Comparison of ENCODE assay signal across 39 cellular contexts in genomic region chr10:103254113-103254512, GRCh38. TPM values are rescaled to one million over a fixed set of nuclear protein-coding genes. Genes with fewer than 3 reads are reported as not detected.
"Had no signal": no experiment of that assay in that cellular context is flagged by ENCODE, and none has a peak within 500 bp of the region (broad histone marks: within the 10 kb centered on the region; RNA-seq: fewer than 3 reads in every experiment).

No MANE protein-coding gene starts in this region.

- H3K27me3 Mint-ChIP-seq: activated CD4-positive, alpha-beta T cell treated with anti-CD3 and anti-CD28 coated beads, Interleukin-2, amount 10 ng/mL, durations not matched to agents 7 days and 5 days; activated naive CD8-positive, alpha-beta T cell had no signal

- DNase-seq: activated CD4-positive, alpha-beta memory T cell treated with anti-CD3 and anti-CD28 coated beads, Interleukin-2, amount 10 ng/mL, durations not matched to agents 7 days and 5 days; activated CD4-positive, alpha-beta T cell treated with anti-CD3 and anti-CD28 coated beads for 1 hour; activated CD4-positive, alpha-beta T cell treated with anti-CD3 and anti-CD28 coated beads for 36 hours; activated CD4-positive, alpha-beta T cell treated with anti-CD3 and anti-CD28 coated beads for 48 hours; activated CD4-positive, alpha-beta T cell treated with anti-CD3 and anti-CD28 coated beads, Interleukin-2, amount 10 ng/mL, durations not matched to agents 7 days and 5 days; activated CD4-positive, alpha-beta T cell treated with anti-CD3 and anti-CD28 coated beads, Interleukin-2, amount 50 U/mL, for 48 hours; activated CD4-positive, CD25-positive, alpha-beta regulatory T cell; activated CD8-positive, alpha-beta memory T cell treated with anti-CD3 and anti-CD28 coated beads for 24 hours; activated CD8-positive, alpha-beta memory T cell treated with anti-CD3 and anti-CD28 coated beads, Interleukin-2, amount 10 ng/mL, durations not matched to agents 7 days and 5 days; activated CD8-positive, alpha-beta memory T cell treated with anti-CD3 and anti-CD28 coated beads, Interleukin-2, amount 50 U/mL, for 48 hours; activated CD8-positive, alpha-beta T cell treated with anti-CD3 and anti-CD28 coated beads, Interleukin-2, amount 10 ng/mL, durations not matched to agents 7 days and 5 days; activated effector memory CD4-positive, alpha-beta T cell treated with Interleukin-2 at 50 U/mL for 16 hours; activated gamma-delta T cell; activated naive CD4-positive, alpha-beta T cell treated with anti-CD3 and anti-CD28 coated beads, Interleukin-2, amount 10 ng/mL, durations not matched to agents 7 days and 5 days; activated naive CD4-positive, alpha-beta T cell treated with Interleukin-2 at 50 U/mL for 16 hours; activated naive CD8-positive, alpha-beta T cell treated with anti-CD3 and anti-CD28 coated beads, Interleukin-2, amount 10 ng/mL, durations not matched to agents 7 days and 5 days; activated naive CD8-positive, alpha-beta T cell treated with anti-CD3 and anti-CD28 coated beads, Interleukin-2, amount 50 U/mL, for 24 hours; activated T-cell treated with anti-CD3 and anti-CD28 coated beads, Interleukin-2, amount 50 U/mL, for 24 hours; activated T-cell treated with anti-CD3 and anti-CD28 coated beads, Interleukin-2, amount 50 U/mL, for 48 hours; amygdala; anterior cingulate cortex; T-helper 2 cell; T-helper 9 cell; WERI-Rb-1 had no signal

- H3K9me3 ChIP-seq: ascending aorta had no signal

- H3K27ac Mint-ChIP-seq: activated CD4-positive, alpha-beta memory T cell treated with anti-CD3 and anti-CD28 coated beads, Interleukin-2, amount 10 ng/mL, durations not matched to agents 7 days and 5 days; activated CD4-positive, alpha-beta T cell treated with anti-CD3 and anti-CD28 coated beads for 36 hours; activated CD4-positive, alpha-beta T cell treated with anti-CD3 and anti-CD28 coated beads, Interleukin-2, amount 10 ng/mL, durations not matched to agents 7 days and 5 days; activated CD8-positive, alpha-beta memory T cell treated with anti-CD3 and anti-CD28 coated beads, Interleukin-2, amount 10 ng/mL, durations not matched to agents 7 days and 5 days; activated CD8-positive, alpha-beta T cell treated with anti-CD3 and anti-CD28 coated beads, Interleukin-2, amount 10 ng/mL, durations not matched to agents 7 days and 5 days; activated naive CD4-positive, alpha-beta T cell treated with anti-CD3 and anti-CD28 coated beads, Interleukin-2, amount 10 ng/mL, durations not matched to agents 7 days and 5 days; activated naive CD4-positive, alpha-beta T cell treated with anti-CD3 and anti-CD28 coated beads, Interleukin-2, amount 50 U/mL, for 24 hours; activated naive CD8-positive, alpha-beta T cell; activated naive CD8-positive, alpha-beta T cell treated with anti-CD3 and anti-CD28 coated beads, Interleukin-2, amount 10 ng/mL, durations not matched to agents 7 days and 5 days; activated naive CD8-positive, alpha-beta T cell treated with anti-CD3 and anti-CD28 coated beads, Interleukin-2, amount 50 U/mL, for 24 hours; activated T-cell treated with anti-CD3 and anti-CD28 coated beads, Interleukin-2, amount 50 U/mL, for 24 hours; activated T-helper 2 cell treated with anti-CD3 and anti-CD28 coated beads, Interferon-gamma antibody, Interleukin-2, Interleukin-4, amounts not matched to agents 10 μg/mL and 5 μg/mL and 100 μg/mL, durations not matched to agents 14 hours and 24 hours and 36 hours; brain; T-helper 1 cell treated with Interleukin-12 subunit alpha and Interleukin-12 subunit beta and Interleukin-4 antibody, amounts not matched to agents 30 μg/mL and 1 μg/mL, for 36 hours; T-helper 2 cell treated with Interferon-gamma antibody and Interleukin-4, amounts not matched to agents 5 μg/mL and 100 μg/mL, for 36 hours; WTC11 had no signal

- H3K36me3 ChIP-seq: ascending aorta, cardiac muscle cell, WERI-Rb-1 had no signal

- H3K27ac ChIP-seq: ascending aorta, cardiac muscle cell, WERI-Rb-1 had no signal

- H3K4me1 ChIP-seq: ascending aorta had no signal

- H3K36me3 Mint-ChIP-seq: activated naive CD8-positive, alpha-beta T cell; brain had no signal

- H3K4me1 Mint-ChIP-seq: brain, WTC11 had no signal

- FAIRE-seq: bronchial epithelial cell, colon, TTC549 had no signal

- H3K4me3 Mint-ChIP-seq: activated CD4-positive, alpha-beta memory T cell treated with anti-CD3 and anti-CD28 coated beads, Interleukin-2, amount 10 ng/mL, durations not matched to agents 7 days and 5 days; activated CD4-positive, alpha-beta T cell treated with anti-CD3 and anti-CD28 coated beads for 36 hours; activated CD4-positive, alpha-beta T cell treated with anti-CD3 and anti-CD28 coated beads, Interleukin-2, amount 10 ng/mL, durations not matched to agents 7 days and 5 days; activated CD8-positive, alpha-beta memory T cell treated with anti-CD3 and anti-CD28 coated beads, Interleukin-2, amount 10 ng/mL, durations not matched to agents 7 days and 5 days; activated CD8-positive, alpha-beta T cell treated with anti-CD3 and anti-CD28 coated beads, Interleukin-2, amount 10 ng/mL, durations not matched to agents 7 days and 5 days; activated naive CD4-positive, alpha-beta T cell treated with anti-CD3 and anti-CD28 coated beads, Interleukin-2, amount 10 ng/mL, durations not matched to agents 7 days and 5 days; activated naive CD4-positive, alpha-beta T cell treated with anti-CD3 and anti-CD28 coated beads, Interleukin-2, amount 50 U/mL, for 24 hours; activated naive CD8-positive, alpha-beta T cell; activated naive CD8-positive, alpha-beta T cell treated with anti-CD3 and anti-CD28 coated beads, Interleukin-2, amount 10 ng/mL, durations not matched to agents 7 days and 5 days; activated naive CD8-positive, alpha-beta T cell treated with anti-CD3 and anti-CD28 coated beads, Interleukin-2, amount 50 U/mL, for 24 hours; activated T-cell treated with anti-CD3 and anti-CD28 coated beads, Interleukin-2, amount 50 U/mL, for 24 hours; brain; T-helper 1 cell treated with Interleukin-12 subunit alpha and Interleukin-12 subunit beta and Interleukin-4 antibody, amounts not matched to agents 30 μg/mL and 1 μg/mL, for 36 hours; T-helper 2 cell treated with Interferon-gamma antibody and Interleukin-4, amounts not matched to agents 5 μg/mL and 100 μg/mL, for 36 hours; WTC11 had no signal

- H3K4me3 ChIP-seq: ascending aorta, cardiac muscle cell had no signal

- H3K27me3 ChIP-seq: ascending aorta, cardiac muscle cell had no signal

- ATAC-seq: activated CD4-positive, CD25-positive, alpha-beta regulatory T cell treated with anti-CD3 and anti-CD28 coated beads, Interleukin-2, amount 50 U/mL, for 24 hours; activated CD8-positive, alpha-beta memory T cell treated with anti-CD3 and anti-CD28 coated beads, Interleukin-2, amount 10 ng/mL, durations not matched to agents 7 days and 5 days; activated CD8-positive, alpha-beta T cell treated with anti-CD3 and anti-CD28 coated beads, Interleukin-2, amount 10 ng/mL, durations not matched to agents 7 days and 5 days; activated naive CD8-positive, alpha-beta T cell treated with anti-CD3 and anti-CD28 coated beads, Interleukin-2, amount 50 U/mL, for 24 hours; WTC11 had no signal

RNA-seq across cellular contexts. Expression of gene RPEL1, which starts 8.4 kb away (rescaled TPM):
- total RNA-seq: activated CD4-positive, alpha-beta T cell treated with anti-CD3 and anti-CD28 coated beads for 36 hours; activated CD4-positive, alpha-beta T cell treated with anti-CD3 and anti-CD28 coated beads, Interleukin-2, amount 10 ng/mL, durations not matched to agents 7 days and 5 days; activated CD8-positive, alpha-beta memory T cell treated with anti-CD3 and anti-CD28 coated beads, Interleukin-2, amount 10 ng/mL, durations not matched to agents 7 days and 5 days; activated naive CD8-positive, alpha-beta T cell treated with anti-CD3 and anti-CD28 coated beads, Interleukin-2, amount 10 ng/mL, durations not matched to agents 7 days and 5 days; activated T-helper 2 cell treated with anti-CD3 and anti-CD28 coated beads, Interferon-gamma antibody, Interleukin-2, Interleukin-4, amounts not matched to agents 10 μg/mL and 5 μg/mL and 100 μg/mL, durations not matched to agents 14 hours and 24 hours and 36 hours; ascending aorta; cardiac muscle cell; cerebellum had no signal
- polyA plus RNA-seq: adipose tissue, cardiac muscle cell had no signal

RNA-seq across cellular contexts. Expression of gene INA, which starts 22.8 kb away (rescaled TPM):
- total RNA-seq: ascending aorta had no signal
